In the genomic region with DNA sequence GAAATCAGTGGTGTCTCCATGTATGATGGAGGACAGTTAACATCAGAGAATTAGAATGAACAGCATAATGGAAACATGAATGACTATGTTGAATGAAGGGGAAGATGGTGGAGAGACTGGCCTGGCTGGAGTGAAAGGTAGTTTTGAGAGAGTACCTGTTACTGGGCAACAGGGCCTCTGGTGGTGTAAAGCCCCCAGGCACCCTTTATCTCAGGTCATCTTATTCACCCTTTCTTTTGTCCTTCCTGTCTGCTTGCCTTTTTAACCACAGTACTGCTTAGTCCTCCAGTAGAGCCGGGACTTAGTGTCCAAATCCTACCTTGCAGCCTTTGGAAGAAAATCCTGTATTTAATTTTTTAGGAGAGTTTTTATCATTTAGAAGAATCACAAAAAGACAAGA, we compare ENCODE assay signal across 13 cellular contexts.
"Had no signal": no experiment of that assay in that cellular context is flagged by ENCODE, and none has a peak within 500 bp of the region (broad histone marks: within the 10 kb centered on the region; RNA-seq: fewer than 3 reads in every experiment).

No MANE protein-coding gene starts in this region.

- H2AFZ ChIP-seq: neural progenitor cell had no signal

- H3K4me2 ChIP-seq: neural progenitor cell had no signal

- H3K9me3 Mint-ChIP-seq: neural progenitor cell had no signal

- H3K9me3 ChIP-seq: gastroesophageal sphincter, pancreas, thyroid gland, vagina had no signal

- H3K4me3 ChIP-seq: coronary artery, gastroesophageal sphincter, neural progenitor cell, pancreas, thyroid gland, vagina had no signal

- H3K27me3 ChIP-seq: gastroesophageal sphincter, neural progenitor cell, pancreas, thyroid gland, vagina had no signal

- H3K4me3 Mint-ChIP-seq: neural progenitor cell had no signal

- H3K9ac ChIP-seq: neural progenitor cell had no signal

- DNase-seq: activated CD4-positive, alpha-beta T cell treated with anti-CD3 and anti-CD28 coated beads for 48 hours; caudate nucleus; effector memory CD4-positive, alpha-beta T cell; kidney; left ventricle myocardium superior; pancreas; stimulated activated CD4-positive, alpha-beta T cell treated with anti-CD3 and anti-CD28 coated beads, Interleukin-4, amount 100 ng/mL, for 1 hour; thyroid gland; WERI-Rb-1 had no signal

- H3K27ac ChIP-seq: coronary artery, gastroesophageal sphincter, neural progenitor cell, pancreas, vagina, WERI-Rb-1 had no signal

- ATAC-seq: gastroesophageal sphincter, left ventricle myocardium superior, pancreas had no signal

- H3K27ac Mint-ChIP-seq: neural progenitor cell had no signal
